In the genomic region with DNA sequence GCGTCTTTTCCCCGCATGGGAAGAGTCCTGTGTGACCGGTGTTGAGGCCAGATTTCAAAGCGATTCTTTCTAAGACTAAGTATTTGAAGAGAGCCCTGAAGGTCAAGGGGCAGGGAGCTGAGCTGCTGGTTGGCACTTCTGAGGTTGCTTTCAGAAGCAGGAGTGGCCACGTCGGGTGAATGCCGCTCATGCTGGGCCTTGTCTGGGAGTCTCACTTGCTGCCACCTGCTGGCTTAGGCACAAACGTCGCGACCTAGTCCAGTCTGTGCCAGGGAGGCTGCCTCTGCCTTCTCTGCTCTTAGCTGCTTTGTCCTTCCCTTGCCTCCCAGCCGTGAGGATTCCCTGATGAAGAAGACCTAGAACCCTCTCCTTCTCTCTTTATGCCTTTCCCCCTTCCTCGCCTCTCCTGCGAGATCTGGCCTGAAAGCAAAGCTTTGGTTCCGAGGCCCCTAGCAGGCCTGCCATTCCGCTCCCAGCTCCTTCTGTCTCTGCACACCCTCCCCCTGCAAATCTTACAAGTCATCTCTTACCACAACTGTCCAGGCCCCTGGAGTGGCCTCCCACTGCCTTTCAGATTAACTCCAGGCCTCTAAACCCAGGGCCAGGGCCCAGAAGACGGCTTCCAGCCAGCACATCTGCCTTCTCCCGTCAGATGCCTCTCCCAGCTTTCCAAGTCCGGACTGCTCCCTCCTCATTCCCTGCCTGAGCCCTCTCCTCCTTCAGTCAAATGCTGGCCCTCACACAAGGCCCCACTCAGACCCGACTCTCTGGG, we compare ENCODE assay signal across 8 cellular contexts. TPM values are rescaled to one million over a fixed set of nuclear protein-coding genes. Genes with fewer than 3 reads are reported as not detected.
DNase-seq lines count a peak whose midpoint lies in the region; ATAC-seq and TF ChIP-seq lines count a peak whose summit lies in the region.

No MANE protein-coding gene starts in this region.

- no peaks in the 10 kb centered on the region for H3K79me2 ChIP-seq in OCI-LY7 (ENCODE audit: insufficient read depth, low read depth, low read length)

- no peak overlapping the region for H3K4me2 ChIP-seq in OCI-LY7 (ENCODE audit: low read length)

- intact Hi-C loops in OCI-LY7 (cut with micrococcal nuclease; ENCODE audit: unreplicated experiment), result loop anchor here (2.0 to 5.0 kb wide), 3 partner anchors 45 to 601 kb away; no protein-coding TSS in a partner anchor

- H3K9me2 ChIP-seq in OCI-LY7 (ENCODE audit: insufficient read depth, low read length), result no peaks in the 10 kb centered on the region

- no peak overlapping the region for H3K27ac ChIP-seq in OCI-LY7 (ENCODE audit: low read depth, low read length, poor library complexity, severe bottlenecking)

- DNase-seq in 8988T (peak; percentile 64), GM10266 (ENCODE audit: extremely low spot score) (no peak), OCI-LY7 (ENCODE audit: low spot score) (peak; percentile 78), anterior cingulate cortex (lab: John Stamatoyannopoulos, UW) (peak in 52 of 58 donors; percentile 2 to 78 (median 44)), iPS-NIHi7 (ENCODE audit: extremely low spot score) (peak; percentile 69)
- peak; percentile 55 for DNase-seq in stimulated activated CD4-positive, alpha-beta T cell treated with anti-CD3 and anti-CD28 coated beads, Interleukin-1b, Interleukin-23, amount 100 ng/mL, for 48 hours

- H2AFZ ChIP-seq in OCI-LY7 (ENCODE audit: low read length), result no peak overlapping the region

- ATAC-seq in HG02970 (IDR thresholded peaks at IDR 0.05; ENCODE audit: low FRiP score, unreplicated experiment) (no peak), HG02678 (IDR thresholded peaks at IDR 0.05; ENCODE audit: unreplicated experiment) (no peak)

- TF ChIP-seq CTCF in GM10266 (IDR thresholded peaks at IDR 0.05; ENCODE audit: control insufficient read depth, insufficient read depth, low read depth, missing control alignments), result peak; percentile 59
- peak; percentile 76 for TF ChIP-seq CTCF in OCI-LY7 (conservative IDR thresholded peaks at IDR 0.05; ENCODE audit: low read length)

- H3K4me1 ChIP-seq in OCI-LY7 (ENCODE audit: insufficient read depth, low read length, poor library complexity, severe bottlenecking), result peaks cover 32% of the 10 kb centered on the region

- no peak overlapping the region for H3K4me3 ChIP-seq in OCI-LY7 (ENCODE audit: low read depth, low read length, poor library complexity, severe bottlenecking)

- peaks cover 7% of the 10 kb centered on the region; the same call in 1 of the 2 replicates for H3K36me3 ChIP-seq in OCI-LY7 (ENCODE audit: insufficient read depth, low read length)

- no peaks in the 10 kb centered on the region for H3K9me3 ChIP-seq in OCI-LY7 (ENCODE audit: low read length)

- BruUV-seq in OCI-LY7 (replicated peaks; lab: Mats Ljungman, UMichigan), result no TSS peak

- H4K20me1 ChIP-seq in OCI-LY7 (ENCODE audit: insufficient read depth, low read length), result no peaks in the 10 kb centered on the region

- POLR2A ChIA-PET in OCI-LY7 (lab: Charles Lee), result interaction anchor here (1.0 kb wide), 1 partner anchor 12 kb away, joined by 4 read pairs; a partner anchor contains a TSS

- CTCF ChIA-PET in OCI-LY7 (lab: Charles Lee; ENCODE audit: unreplicated experiment), result no interaction called here

RNA-seq across cellular contexts. Expression of a gene that starts 11.4 kb away (rescaled TPM):
- 5.6 and 6.7 TPM in 2 replicates for total RNA-seq in OCI-LY7 (2014; rRNA removed; shearing (Covaris generic))
- 11.9 and 13.6 TPM in 2 replicates for total RNA-seq in OCI-LY7 (2022)

RNA-seq across cellular contexts. Expression of a gene that starts 11.9 kb away (rescaled TPM):
- 17.0 and 21.4 TPM in 2 replicates for total RNA-seq in OCI-LY7 (2014; rRNA removed; shearing (Covaris generic))
- total RNA-seq in OCI-LY7 (2022), result 15.7 and 16.9 TPM in 2 replicates

RNA-seq across cellular contexts. Expression of a gene that starts 20.4 kb away (rescaled TPM):
- total RNA-seq in OCI-LY7 (2014; rRNA removed; shearing (Covaris generic)), result 12.4 and 19.8 TPM in 2 replicates
- 24.3 and 24.8 TPM in 2 replicates for total RNA-seq in OCI-LY7 (2022)

RNA-seq across cellular contexts. Expression of a gene that starts 20.7 kb away (rescaled TPM):
- total RNA-seq in OCI-LY7 (2014; rRNA removed; shearing (Covaris generic)), result 32.5 and 36.0 TPM in 2 replicates
- 53.7 and 54.6 TPM in 2 replicates for total RNA-seq in OCI-LY7 (2022)

RNA-seq across cellular contexts. Expression of a gene that starts 38.7 kb away (rescaled TPM):
- total RNA-seq in OCI-LY7 (2014; rRNA removed; shearing (Covaris generic)), result 2.2 and 2.7 TPM in 2 replicates
- 2.9 and 4.5 TPM in 2 replicates for total RNA-seq in OCI-LY7 (2022)
